20 cellular contexts compared by ENCODE assay signal in genomic region chr2:85385746-85386145, GRCh38. TPM values are rescaled to one million over a fixed set of nuclear protein-coding genes. Genes with fewer than 3 reads are reported as not detected.
"Had no signal": no experiment of that assay in that cellular context is flagged by ENCODE, and none has a peak within 500 bp of the region (broad histone marks: within the 10 kb centered on the region; RNA-seq: fewer than 3 reads in every experiment).

No MANE protein-coding gene starts in this region.

- H3K79me2 ChIP-seq: hepatocyte had no signal

- H3K4me3 Mint-ChIP-seq: activated CD4-positive, alpha-beta memory T cell treated with anti-CD3 and anti-CD28 coated beads, Interleukin-2, amount 10 ng/mL, durations not matched to agents 7 days and 5 days; central memory CD8-positive, alpha-beta T cell; stimulated activated naive CD8-positive, alpha-beta T cell treated with anti-CD3 and anti-CD28 coated beads, Interleukin-15, amount 100 ng/mL, for 72 hours had no signal

- DNase-seq: activated CD4-positive, alpha-beta memory T cell treated with anti-CD3 and anti-CD28 coated beads, Interleukin-2, amount 10 ng/mL, durations not matched to agents 7 days and 5 days; activated CD4-positive, alpha-beta T cell treated with anti-CD3 and anti-CD28 coated beads for 1 hour; activated CD8-positive, alpha-beta memory T cell treated with anti-CD3 and anti-CD28 coated beads, Interleukin-2, amount 50 U/mL, for 4 hours; activated naive CD8-positive, alpha-beta T cell treated with anti-CD3 and anti-CD28 coated beads for 36 hours; activated T-cell treated with anti-CD3 and anti-CD28 coated beads, Interleukin-2, amount 50 U/mL, for 48 hours; amygdala; brain microvascular endothelial cell; islet precursor cell; left lung; mammary epithelial cell; SK-N-SH; stimulated activated CD4-positive, alpha-beta T cell treated with anti-CD3 and anti-CD28 coated beads, Interleukin-2, amount 100 ng/mL, for 48 hours; stimulated activated naive CD8-positive, alpha-beta T cell treated with anti-CD3 and anti-CD28 coated beads, Interleukin-15, amount 100 ng/mL, for 72 hours; T-helper 1 cell had no signal

- H3K9ac ChIP-seq: SK-N-SH had no signal

- H3K9me3 Mint-ChIP-seq: activated CD4-positive, alpha-beta memory T cell treated with anti-CD3 and anti-CD28 coated beads, Interleukin-2, amount 10 ng/mL, durations not matched to agents 7 days and 5 days; activated naive CD8-positive, alpha-beta T cell treated with anti-CD3 and anti-CD28 coated beads for 36 hours; central memory CD8-positive, alpha-beta T cell; stimulated activated naive CD8-positive, alpha-beta T cell treated with anti-CD3 and anti-CD28 coated beads, Interleukin-15, amount 100 ng/mL, for 72 hours had no signal

- H3K27me3 Mint-ChIP-seq: activated CD4-positive, alpha-beta memory T cell treated with anti-CD3 and anti-CD28 coated beads, Interleukin-2, amount 10 ng/mL, durations not matched to agents 7 days and 5 days; activated naive CD8-positive, alpha-beta T cell treated with anti-CD3 and anti-CD28 coated beads for 36 hours; central memory CD8-positive, alpha-beta T cell; stimulated activated naive CD8-positive, alpha-beta T cell treated with anti-CD3 and anti-CD28 coated beads, Interleukin-15, amount 100 ng/mL, for 72 hours had no signal

- H3K4me1 Mint-ChIP-seq: activated CD4-positive, alpha-beta memory T cell treated with anti-CD3 and anti-CD28 coated beads, Interleukin-2, amount 10 ng/mL, durations not matched to agents 7 days and 5 days; central memory CD8-positive, alpha-beta T cell had no signal

- H3K4me1 ChIP-seq: esophagus muscularis mucosa, left lung had no signal

- H3K27ac Mint-ChIP-seq: activated CD4-positive, alpha-beta memory T cell treated with anti-CD3 and anti-CD28 coated beads, Interleukin-2, amount 10 ng/mL, durations not matched to agents 7 days and 5 days; stimulated activated naive CD8-positive, alpha-beta T cell treated with anti-CD3 and anti-CD28 coated beads, Interleukin-15, amount 100 ng/mL, for 72 hours had no signal

- H3K9me3 ChIP-seq: esophagus muscularis mucosa, left lung, SK-N-SH, thoracic aorta had no signal

- H2AFZ ChIP-seq: hepatocyte had no signal

- H3K4me3 ChIP-seq: coronary artery, esophagus muscularis mucosa, hepatocyte, left lung, thoracic aorta had no signal

- H3K27me3 ChIP-seq: brain microvascular endothelial cell, esophagus muscularis mucosa, hepatocyte, left lung had no signal

- H3K27ac ChIP-seq: brain microvascular endothelial cell, coronary artery, esophagus muscularis mucosa, hepatocyte, left lung, thoracic aorta had no signal

- H3K4me2 ChIP-seq: hepatocyte, SK-N-SH had no signal

- ATAC-seq: left lung; stimulated activated naive CD8-positive, alpha-beta T cell treated with anti-CD3 and anti-CD28 coated beads, Interleukin-15, amount 100 ng/mL, for 72 hours had no signal

RNA-seq across cellular contexts. Expression of gene CAPG, which starts 24.4 kb away (rescaled TPM):
- polyA plus RNA-seq: neural cell had no signal

RNA-seq across cellular contexts. Expression of gene SH2D6, which starts 32.8 kb away (rescaled TPM):
- total RNA-seq: esophagus muscularis mucosa, thoracic aorta had no signal
- polyA plus RNA-seq: neural cell had no signal
